In genomic region chr12:70190252-70191010, GRCh38 we compare ENCODE assay signal across 22 cellular contexts. TPM values are rescaled to one million over a fixed set of nuclear protein-coding genes. Genes with fewer than 3 reads are reported as not detected.
DNase-seq lines count a peak whose midpoint lies in the region; ATAC-seq, FAIRE-seq and TF ChIP-seq lines count a peak whose summit lies in the region.
"Had no signal": no experiment of that assay in that cellular context is flagged by ENCODE, and none has a peak within 500 bp of the region (broad histone marks: within the 10 kb centered on the region; RNA-seq: fewer than 3 reads in every experiment).

No MANE protein-coding gene starts in this region.

- H3K27me3 ChIP-seq in upper lobe of left lung, result no peaks in the 10 kb centered on the region
- H3K27me3 ChIP-seq: body of pancreas, upper lobe of right lung had no signal

- no peaks in the 10 kb centered on the region for H3K4me1 Mint-ChIP-seq in activated CD4-positive, alpha-beta T cell treated with anti-CD3 and anti-CD28 coated beads, Interleukin-2, amount 10 ng/mL, durations not matched to agents 7 days and 5 days
- H3K4me1 Mint-ChIP-seq: IgD-negative memory B cell; nephron; stimulated activated naive B cell treated with anti-CD40 and anti-IgM and Interleukin-4, amounts not matched to agents 10 μg/mL and 1 μg/mL and 100 μg/mL, for 72 hours had no signal

- no peaks in the 10 kb centered on the region for H3K27me3 Mint-ChIP-seq in activated CD4-positive, alpha-beta T cell treated with anti-CD3 and anti-CD28 coated beads, Interleukin-2, amount 10 ng/mL, durations not matched to agents 7 days and 5 days
- H3K27me3 Mint-ChIP-seq: IgD-negative memory B cell; stimulated activated naive B cell treated with anti-CD40 and anti-IgM and Interleukin-4, amounts not matched to agents 10 μg/mL and 1 μg/mL and 100 μg/mL, for 72 hours had no signal

- no peak for ATAC-seq in A549
- ATAC-seq in upper lobe of left lung (ENCODE audit: low FRiP score in 2 of 2), result no peak
- ATAC-seq: body of pancreas; esophagus mucosa; stimulated activated naive B cell treated with anti-CD40 and anti-IgM and Interleukin-4, amounts not matched to agents 10 μg/mL and 1 μg/mL and 100 μg/mL, for 72 hours; upper lobe of right lung had no signal

- DNase-seq in A549 (ENCODE audit: low read depth in 1 of 2, low spot score in 1 of 2) (no peak), HS-5 (ENCODE audit: low read depth) (peak; percentile 71), amniotic epithelial cell (ENCODE audit: low read depth) (peak; percentile 1), fibroblast of peridontal ligament (ENCODE audit: extremely low read depth) (peak; percentile 11), hippocampal formation (lab: John Stamatoyannopoulos, UW) (no peak), upper lobe of left lung (no peak)
- no peak for DNase-seq in activated CD4-positive, alpha-beta T cell treated with anti-CD3 and anti-CD28 coated beads, Interleukin-2, amount 10 ng/mL, durations not matched to agents 7 days and 5 days
- DNase-seq in activated CD4-positive, CD25-positive, alpha-beta regulatory T cell treated with anti-CD3 and anti-CD28 coated beads, Interleukin-2, amount 50 U/mL, for 72 hours, result no peak
- DNase-seq: activated naive CD4-positive, alpha-beta T cell treated with Interleukin-2 at 50 U/mL for 16 hours; body of pancreas; dermis blood vessel endothelial cell; hypothalamus; NCI-H2081; NCI-H510A treated with DMSO at 0.1 percent for 48 hours; stimulated activated naive B cell treated with anti-CD40 and anti-IgM and Interleukin-4, amounts not matched to agents 10 μg/mL and 1 μg/mL and 100 μg/mL, for 72 hours; upper lobe of right lung had no signal

- TF ChIP-seq RAD21 in A549 (conservative IDR thresholded peaks at IDR 0.05 in 1 of 2, IDR thresholded peaks at IDR 0.05 in 1 of 2), result no peak

- FAIRE-seq in A549 (lab: Jason Lieb, UNC), result no peak
- FAIRE-seq: A204.1, GM18507 had no signal

- no peak for TF ChIP-seq EP300 in A549 (IDR thresholded peaks at IDR 0.05)
- no peak for TF ChIP-seq EP300 in upper lobe of left lung (IDR thresholded peaks at IDR 0.05)

- H3K4me3 ChIP-seq in A549 (no peak overlapping the region), upper lobe of left lung (no peak overlapping the region)
- H3K4me3 ChIP-seq: body of pancreas, upper lobe of right lung had no signal

- H3K4me1 ChIP-seq in A549 (no peaks in the 10 kb centered on the region), upper lobe of left lung (no peaks in the 10 kb centered on the region)
- H3K4me1 ChIP-seq: body of pancreas, upper lobe of right lung had no signal

- no peak for TF ChIP-seq CTCF in A549 (IDR thresholded peaks at IDR 0.05)
- no peak for TF ChIP-seq CTCF in upper lobe of left lung (IDR thresholded peaks at IDR 0.05)

- H3K4me2 ChIP-seq in A549, result no peak overlapping the region

- POLR2A ChIA-PET in A549 (lab: Yijun Ruan, JAX), result no interaction called here
- POLR2A ChIA-PET in activated CD4-positive, alpha-beta T cell treated with anti-CD3 and anti-CD28 coated beads, Interleukin-2, amount 10 ng/mL, durations not matched to agents 7 days and 5 days (lab: Charles Lee), result no interaction called here

- no peak overlapping the region for H3K27ac ChIP-seq in A549
- H3K27ac ChIP-seq in upper lobe of left lung, result no peak overlapping the region
- H3K27ac ChIP-seq: body of pancreas, C4-2B, upper lobe of right lung had no signal

- no peak overlapping the region for H3K4me3 Mint-ChIP-seq in activated CD4-positive, alpha-beta T cell treated with anti-CD3 and anti-CD28 coated beads, Interleukin-2, amount 10 ng/mL, durations not matched to agents 7 days and 5 days
- H3K4me3 Mint-ChIP-seq: IgD-negative memory B cell; nephron; stimulated activated naive B cell treated with anti-CD40 and anti-IgM and Interleukin-4, amounts not matched to agents 10 μg/mL and 1 μg/mL and 100 μg/mL, for 72 hours had no signal

- TF ChIP-seq POLR2A in A549 (IDR thresholded peaks at IDR 0.05; ENCODE audit: low read length) (no peak), upper lobe of left lung (IDR thresholded peaks at IDR 0.05) (no peak)

- no peaks in the 10 kb centered on the region for H3K36me3 Mint-ChIP-seq in activated CD4-positive, alpha-beta T cell treated with anti-CD3 and anti-CD28 coated beads, Interleukin-2, amount 10 ng/mL, durations not matched to agents 7 days and 5 days (ENCODE audit: low read depth)
- H3K36me3 Mint-ChIP-seq: IgD-negative memory B cell; stimulated activated naive B cell treated with anti-CD40 and anti-IgM and Interleukin-4, amounts not matched to agents 10 μg/mL and 1 μg/mL and 100 μg/mL, for 72 hours had no signal

- WGBS in A549 (ENCODE audit: missing lambda C conversion rate), result 0% methylated on average over 1 of the region's 1 CpG
- WGBS in upper lobe of left lung, 2 donors, result 95 to 100% methylated on average over 1 of the region's 1 CpG

- H3K9me3 ChIP-seq in A549 (no peaks in the 10 kb centered on the region), upper lobe of left lung (no peaks in the 10 kb centered on the region)
- H3K9me3 ChIP-seq: body of pancreas, upper lobe of right lung had no signal

- no peak overlapping the region for H3K27ac Mint-ChIP-seq in activated CD4-positive, alpha-beta T cell treated with anti-CD3 and anti-CD28 coated beads, Interleukin-2, amount 10 ng/mL, durations not matched to agents 7 days and 5 days
- H3K27ac Mint-ChIP-seq: nephron; stimulated activated naive B cell treated with anti-CD40 and anti-IgM and Interleukin-4, amounts not matched to agents 10 μg/mL and 1 μg/mL and 100 μg/mL, for 72 hours had no signal

- no peaks in the 10 kb centered on the region for H3K36me3 ChIP-seq in upper lobe of left lung
- H3K36me3 ChIP-seq: upper lobe of right lung had no signal

- H3K9me3 Mint-ChIP-seq in activated CD4-positive, alpha-beta T cell treated with anti-CD3 and anti-CD28 coated beads, Interleukin-2, amount 10 ng/mL, durations not matched to agents 7 days and 5 days, result no peaks in the 10 kb centered on the region
- H3K9me3 Mint-ChIP-seq: IgD-negative memory B cell; nephron; stimulated activated naive B cell treated with anti-CD40 and anti-IgM and Interleukin-4, amounts not matched to agents 10 μg/mL and 1 μg/mL and 100 μg/mL, for 72 hours had no signal

- CTCF ChIA-PET in A549 (lab: Yijun Ruan, JAX), result interaction anchor here (0.6 kb wide), 1 partner anchor 272 kb away, joined by 3 read pairs; no protein-coding TSS in a partner anchor
- CTCF ChIA-PET in activated CD4-positive, alpha-beta T cell treated with anti-CD3 and anti-CD28 coated beads, Interleukin-2, amount 10 ng/mL, durations not matched to agents 7 days and 5 days (lab: Charles Lee), result no interaction called here

TF ChIP-seq in A549, 52 proteins besides CTCF, POLR2A, EP300 and RAD21:
- TF ChIP-seq POLR2AphosphoS2 (conservative IDR thresholded peaks at IDR 0.05; ENCODE audit: low read length), result no peak
- TF ChIP-seq FOSL2 (IDR thresholded peaks at IDR 0.05), result no peak
- peak; percentile 44 for TF ChIP-seq FOSL2 (CRISPR knock-in tag; IDR thresholded peaks at IDR 0.05)

RNA-seq across cellular contexts. Expression of gene CNOT2, which starts 52.8 kb away (rescaled TPM):
- polyA plus RNA-seq in A549 (2011; rRNA removed) (99.1 and 105 TPM in 2 replicates), A549 (2017; fragmentation: RNase III; extraction: RNeasy Plus Mini Kit Qiagen cat#74134 plus additional on column Dnase treatment) (87.2 to 90.6 TPM (median 87.7 TPM) in 3 replicates)
- 41.5 and 41.7 TPM in 2 replicates for polyA plus RNA-seq in A549 (2012; cell fraction: cytosol; rRNA removed)
- polyA plus RNA-seq in A549 (2012; cell fraction: nucleus; rRNA removed), result 25.6 and 37.8 TPM in 2 replicates
- 155 and 175 TPM in 2 replicates for polyA minus RNA-seq in A549 (2011; rRNA and poly(A)+ RNA removed)
- 10 to 100 TPM; 73.6 to 78.0 TPM for total RNA-seq in activated CD4-positive, alpha-beta T cell treated with anti-CD3 and anti-CD28 coated beads, Interleukin-2, amount 10 ng/mL, durations not matched to agents 7 days and 5 days
- 100 to 1,000 TPM in 3 of 6 donors, 10 to 100 TPM in 3; 44.1 to 188 (median 98.7) TPM for total RNA-seq in upper lobe of left lung

Comparison
In these comparisons a context has a peak if more than half of its experiments do, and no peak if none do; other contexts are left out.
1. DNase-seq: peak in HS-5 (single experiment), amniotic epithelial cell (single experiment) and fibroblast of peridontal ligament (single experiment); none in A549 (0 of 2), activated CD4-positive, alpha-beta T cell treated with anti-CD3 and anti-CD28 coated beads, Interleukin-2, amount 10 ng/mL, durations not matched to agents 7 days and 5 days (single experiment), hippocampal formation (0 of 2), upper lobe of left lung (0 of 2) and activated CD4-positive, CD25-positive, alpha-beta regulatory T cell treated with anti-CD3 and anti-CD28 coated beads, Interleukin-2, amount 50 U/mL, for 72 hours (single experiment).